12 cellular contexts compared by ENCODE assay signal in the genomic region with DNA sequence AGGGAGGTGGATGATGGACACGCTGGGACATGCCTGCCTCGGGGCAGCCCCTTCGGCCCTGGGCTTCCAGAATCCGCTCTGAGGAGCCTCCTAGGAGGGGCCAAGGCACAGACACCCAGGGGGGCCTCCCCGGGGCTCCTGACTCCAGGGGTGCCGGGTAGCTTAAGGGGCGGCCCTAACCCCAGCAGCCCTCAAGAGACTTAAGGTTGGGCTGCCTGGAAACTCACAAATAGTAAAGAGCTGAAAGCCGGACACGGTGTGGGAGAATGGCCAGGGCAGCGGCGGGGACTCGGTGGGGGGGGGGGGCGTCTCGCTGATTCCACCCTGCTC. TPM values are rescaled to one million over a fixed set of nuclear protein-coding genes. Genes with fewer than 3 reads are reported as not detected.
DNase-seq lines count a peak whose midpoint lies in the region; ATAC-seq, FAIRE-seq and TF ChIP-seq lines count a peak whose summit lies in the region.
"Had no signal": no experiment of that assay in that cellular context is flagged by ENCODE, and none has a peak within 500 bp of the region (broad histone marks: within the 10 kb centered on the region; RNA-seq: fewer than 3 reads in every experiment).

No MANE protein-coding gene starts in this region.

- H3K27ac Mint-ChIP-seq in dendritic cell treated with granulocyte-macrophage colony-stimulating factor and Interleukin-4, amounts not matched to agents 40 ng/mL and 50 ng/mL, for 4 days = peak overlapping the region; percentile 93

- H3K27me3 Mint-ChIP-seq in dendritic cell treated with granulocyte-macrophage colony-stimulating factor and Interleukin-4, amounts not matched to agents 40 ng/mL and 50 ng/mL, for 4 days = no peaks in the 10 kb centered on the region
- no peaks in the 10 kb centered on the region for H3K27me3 Mint-ChIP-seq in activated T-cell treated with anti-CD3 and anti-CD28 coated beads, Interleukin-2, amount 50 U/mL, for 4 hours (ENCODE audit: low read depth)

- no peaks in the 10 kb centered on the region for H3K9me3 Mint-ChIP-seq in dendritic cell treated with granulocyte-macrophage colony-stimulating factor and Interleukin-4, amounts not matched to agents 40 ng/mL and 50 ng/mL, for 4 days
- no peaks in the 10 kb centered on the region for H3K9me3 Mint-ChIP-seq in activated T-cell treated with anti-CD3 and anti-CD28 coated beads, Interleukin-2, amount 50 U/mL, for 4 hours

- 87% methylated on average over 7 of the region's 14 CpGs for WGBS in HepG2 (ENCODE audit: low lambda C conversion rate)
- 83% methylated on average over 2 of the region's 14 CpGs for WGBS in right lobe of liver (ENCODE audit: insufficient coverage, low coverage, low lambda C conversion rate, missing lambda C conversion rate)

- H3K27me3 ChIP-seq in HepG2 (ENCODE audit: control insufficient read depth in 1 of 2, insufficient read depth in 2 of 2, low read length in 2 of 2) = no peaks in the 10 kb centered on the region
- H3K27me3 ChIP-seq in right lobe of liver = no peaks in the 10 kb centered on the region
- no peaks in the 10 kb centered on the region for H3K27me3 ChIP-seq in neutrophil
- H3K27me3 ChIP-seq in vagina = no peaks in the 10 kb centered on the region

- ATAC-seq in HepG2 (no peak), right lobe of liver (no peak)
- no peak for ATAC-seq in activated T-cell treated with anti-CD3 and anti-CD28 coated beads, Interleukin-2, amount 50 U/mL, for 4 hours

- no peak; a peak in 1 of 4 replicates for TF ChIP-seq POLR2A in HepG2 (IDR thresholded peaks at IDR 0.05; ENCODE audit: insufficient read depth in 1 of 2, low read depth in 2 of 2, low read length in 2 of 2)
- TF ChIP-seq POLR2A in right lobe of liver (IDR thresholded peaks at IDR 0.05) = no peak
- TF ChIP-seq POLR2A in vagina (IDR thresholded peaks at IDR 0.05) = no peak

- H3K4me1 ChIP-seq in HepG2 (ENCODE audit: insufficient read depth, low read length) (peaks cover 92% of the 10 kb centered on the region), right lobe of liver (peaks cover 2 to 25% (median 16%) of the 10 kb centered on the region in 4 donors), neutrophil (ENCODE audit: control insufficient read depth in 1 of 2, insufficient read depth in 1 of 2, low read depth in 1 of 2, low read length in 1 of 2) (peaks cover 68 to 83% of the 10 kb centered on the region in 2 experiments), vagina (peaks cover 47% of the 10 kb centered on the region)

- in situ Hi-C loops in HepG2 (cut with HindIII; ENCODE audit: extremely low pct_ligation_motif_present, low pct_unique_long_range_greater_than_20kb) = no loop called here

- H3K4me3 ChIP-seq in HepG2 (replicated peaks in 1 of 3; ENCODE audit: insufficient read depth in 1 of 3, low read depth in 2 of 3, low read length in 3 of 3) (peak overlapping the region in 1 of 3 experiments; percentile 37; a peak in 1 of 6 replicates), right lobe of liver (no peak overlapping the region), neutrophil (ENCODE audit: low read depth in 1 of 2, low read length in 1 of 2) (peak overlapping the region; percentile 52 to 60), vagina (peak overlapping the region; percentile 15 to 39)

- no peak for TF ChIP-seq CTCF in HepG2 (CRISPR knock-in tag; IDR thresholded peaks at IDR 0.05)
- no peak for TF ChIP-seq CTCF in right lobe of liver (IDR thresholded peaks at IDR 0.05)
- TF ChIP-seq CTCF in neutrophil (IDR thresholded peaks at IDR 0.05) = no peak
- TF ChIP-seq CTCF in vagina (IDR thresholded peaks at IDR 0.05) = no peak

- H3K4me2 ChIP-seq in HepG2 (ENCODE audit: low read depth, low read length) = peak overlapping the region; percentile 36; the same call in 1 of the 2 replicates

- peaks cover 96% of the 10 kb centered on the region for H3K36me3 Mint-ChIP-seq in dendritic cell treated with granulocyte-macrophage colony-stimulating factor and Interleukin-4, amounts not matched to agents 40 ng/mL and 50 ng/mL, for 4 days (ENCODE audit: low read depth)
- no peaks in the 10 kb centered on the region for H3K36me3 Mint-ChIP-seq in activated T-cell treated with anti-CD3 and anti-CD28 coated beads, Interleukin-2, amount 50 U/mL, for 4 hours (ENCODE audit: insufficient read depth)

- DNase-seq in HepG2 (ENCODE audit: low spot score) (no peak), right lobe of liver (no peak), vagina (ENCODE audit: extremely low spot score in 2 of 2) (no peak), NCI-H345 (lab: John Stamatoyannopoulos, UW) (no peak)
- DNase-seq in activated CD4-positive, CD25-positive, alpha-beta regulatory T cell (lab: John Stamatoyannopoulos, UW) = no peak
- DNase-seq in activated T-cell treated with anti-CD3 and anti-CD28 coated beads, Interleukin-2, amount 50 U/mL, for 4 hours = no peak
- DNase-seq: activated CD4-positive, alpha-beta T cell treated with anti-CD3 and anti-CD28 coated beads, Interleukin-2, amount 50 U/mL, for 1 hour; DMS79; midbrain had no signal

- POLR2A ChIA-PET in HepG2 (lab: Yijun Ruan, JAX) = interaction anchor here (0.6 to 5.6 kb wide), 7 partner anchors 10 to 51 kb away, joined by 3 to 50 read pairs (median 3); no protein-coding TSS in a partner anchor

- peaks cover 80% of the 10 kb centered on the region for H3K79me2 ChIP-seq in HepG2 (ENCODE audit: insufficient read depth, low read length)

- intact Hi-C loops in HepG2 (cut with micrococcal nuclease; ENCODE audit: unreplicated experiment) = loop anchor here (2.0 kb wide), 1 partner anchor 25 kb away; no protein-coding TSS in a partner anchor
- intact Hi-C loops in right lobe of liver (cut with DNase I) = no loop called here
- intact Hi-C loops in dendritic cell treated with granulocyte-macrophage colony-stimulating factor and Interleukin-4, amounts not matched to agents 40 ng/mL and 50 ng/mL, for 4 days (cut with micrococcal nuclease) = loop anchor here (2.0 kb wide), 1 partner anchor 13 kb away; no protein-coding TSS in a partner anchor
- intact Hi-C loops in vagina (cut with DNase I) = no loop called here

- peaks cover 92% of the 10 kb centered on the region for H3K4me1 Mint-ChIP-seq in dendritic cell treated with granulocyte-macrophage colony-stimulating factor and Interleukin-4, amounts not matched to agents 40 ng/mL and 50 ng/mL, for 4 days (ENCODE audit: low read depth)
- H3K4me1 Mint-ChIP-seq in activated T-cell treated with anti-CD3 and anti-CD28 coated beads, Interleukin-2, amount 50 U/mL, for 4 hours (ENCODE audit: low read depth) = peaks cover 24% of the 10 kb centered on the region

- BruUV-seq in HepG2 (replicated peaks; lab: Mats Ljungman, UMichigan) = no TSS peak

- FAIRE-seq in HepG2 (lab: Jason Lieb, UNC) = no peak
- FAIRE-seq: colon had no signal

- H2AFZ ChIP-seq in HepG2 (ENCODE audit: low read length) = no peak overlapping the region

- H3K27ac ChIP-seq in HepG2 (ENCODE audit: extremely low read length, insufficient read depth, low read length) (peak overlapping the region; percentile 55), right lobe of liver (no peak overlapping the region), neutrophil (peak overlapping the region; percentile 82), vagina (peak overlapping the region; percentile 48)

- H4K20me1 ChIP-seq in HepG2 (ENCODE audit: insufficient read depth, low read length) = peaks cover 39% of the 10 kb centered on the region; the same call in 1 of the 2 replicates

- no peak for TF ChIP-seq EP300 in HepG2 (IDR thresholded peaks at IDR 0.05; ENCODE audit: low read depth in 2 of 2, low read length in 2 of 2)
- TF ChIP-seq EP300 in HepG2 (CRISPR knock-in tag; IDR thresholded peaks at IDR 0.05; ENCODE audit: borderline replicate concordance) = no peak

- H3K36me3 ChIP-seq in HepG2 (replicated peaks in 1 of 2; ENCODE audit: control insufficient read depth in 1 of 2, insufficient read depth in 2 of 2, low read length in 2 of 2) = peaks cover 16 to 64% of the 10 kb centered on the region in 2 experiments; a peak in 4 of 5 replicates
- H3K36me3 ChIP-seq in right lobe of liver = no peaks in the 10 kb centered on the region
- H3K36me3 ChIP-seq in neutrophil = peaks cover 78% of the 10 kb centered on the region
- no peaks in the 10 kb centered on the region for H3K36me3 ChIP-seq in vagina

- CTCF ChIA-PET in HepG2 (lab: Yijun Ruan, JAX; ENCODE audit: low intra/inter-chr PET ratio, low total read pairs) = interaction anchor here (0.6 kb wide), 1 partner anchor 10 kb away, joined by 3 read pairs; no protein-coding TSS in a partner anchor

- H3K9ac ChIP-seq in HepG2 (ENCODE audit: insufficient read depth, low read depth, low read length) = peak overlapping the region; percentile 8; the same call in 1 of the 2 replicates

- TF ChIP-seq RAD21 in HepG2 (CRISPR knock-in tag; IDR thresholded peaks at IDR 0.05) = no peak

- H3K9me3 ChIP-seq in HepG2 (ENCODE audit: low read length) (no peaks in the 10 kb centered on the region), right lobe of liver (no peaks in the 10 kb centered on the region), neutrophil (no peaks in the 10 kb centered on the region), vagina (no peaks in the 10 kb centered on the region)

- peak overlapping the region; percentile 72 for H3K4me3 Mint-ChIP-seq in dendritic cell treated with granulocyte-macrophage colony-stimulating factor and Interleukin-4, amounts not matched to agents 40 ng/mL and 50 ng/mL, for 4 days
- no peak overlapping the region for H3K4me3 Mint-ChIP-seq in activated T-cell treated with anti-CD3 and anti-CD28 coated beads, Interleukin-2, amount 50 U/mL, for 4 hours

RNA-seq across cellular contexts. Expression of a gene that starts 7.7 kb away (rescaled TPM):
- total RNA-seq in HepG2 (2016; rRNA removed; fragmentation: Illumina TruSeq; extraction: Trizol) (53.8 and 71.3 TPM in 2 replicates), right lobe of liver (1 to 10 TPM in 5 of 6 experiments, under 1 TPM in 1; 0.74 to 5.3 (median 1.9) TPM), vagina (10.3 TPM)
- 26.5 and 31.5 TPM in 2 replicates for total RNA-seq in HepG2 (2016; cell fraction: cytosol; rRNA removed; fragmentation: Illumina TruSeq; extraction: Trizol; ENCODE audit: low read depth)
- 41.5 and 68.9 TPM in 2 replicates for total RNA-seq in HepG2 (2016; cell fraction: insoluble cytoplasmic fraction; rRNA removed; fragmentation: Illumina TruSeq; extraction: Trizol)
- 56.8 and 62.2 TPM in 2 replicates for total RNA-seq in HepG2 (2016; cell fraction: membrane; rRNA removed; fragmentation: Illumina TruSeq; extraction: Trizol)
- total RNA-seq in HepG2 (2016; cell fraction: nucleus; rRNA removed; fragmentation: Illumina TruSeq; extraction: Trizol) = 35.6 and 47.1 TPM in 2 replicates
- 77.9 and 102 TPM in 2 replicates for polyA plus RNA-seq in HepG2 (2011; rRNA removed)
- 44.7 and 68.0 TPM in 2 replicates for polyA plus RNA-seq in HepG2 (2011; cell fraction: cytosol; rRNA removed)
- 150 and 160 TPM in 2 replicates for polyA plus RNA-seq in HepG2 (2011; cell fraction: nucleus; rRNA removed)
- 78.6 and 99.3 TPM in 2 replicates for polyA plus RNA-seq in HepG2 (2012)
- polyA plus RNA-seq in HepG2 (2016; cell fraction: cytosol; fragmentation: Illumina TruSeq; extraction: Trizol; ENCODE audit: low read depth) = 31.0 and 31.3 TPM in 2 replicates
- polyA plus RNA-seq in HepG2 (2016; cell fraction: insoluble cytoplasmic fraction; fragmentation: Illumina TruSeq; extraction: Trizol; ENCODE audit: low read depth) = 58.1 and 70.4 TPM in 2 replicates
- polyA plus RNA-seq in HepG2 (2016; cell fraction: membrane; fragmentation: Illumina TruSeq; extraction: Trizol; ENCODE audit: low read depth) = 47.1 and 58.2 TPM in 2 replicates
- 76.0 and 89.6 TPM in 2 replicates for polyA plus RNA-seq in HepG2 (2016; cell fraction: nucleus; fragmentation: Illumina TruSeq; extraction: Trizol; ENCODE audit: insufficient read depth, low read depth)
- polyA minus RNA-seq in HepG2 (2011; rRNA and poly(A)+ RNA removed; ENCODE audit: low replicate concordance) = 15.5 and 299 TPM in 2 replicates
- 163 and 199 TPM in 2 replicates for polyA minus RNA-seq in HepG2 (2011; cell fraction: cytosol; rRNA and poly(A)+ RNA removed)
- 48.5 and 77.1 TPM in 2 replicates for polyA minus RNA-seq in HepG2 (2011; cell fraction: nucleus; rRNA and poly(A)+ RNA removed)
- 10 to 100 TPM in 1 of 3 donors, 1 to 10 TPM in 2; 7.3 to 13.2 (median 10.0) TPM for total RNA-seq in activated T-cell treated with anti-CD3 and anti-CD28 coated beads, Interleukin-2, amount 50 U/mL, for 4 hours

RNA-seq across cellular contexts. Expression of a gene that starts 16.4 kb away (rescaled TPM):
- total RNA-seq in HepG2 (2016; rRNA removed; fragmentation: Illumina TruSeq; extraction: Trizol) = 3.9 and 10.2 TPM in 2 replicates
- total RNA-seq in HepG2 (2016; cell fraction: cytosol; rRNA removed; fragmentation: Illumina TruSeq; extraction: Trizol; ENCODE audit: low read depth) = 4.7 and 5.1 TPM in 2 replicates
- 3.2 and 9.6 TPM in 2 replicates for total RNA-seq in HepG2 (2016; cell fraction: insoluble cytoplasmic fraction; rRNA removed; fragmentation: Illumina TruSeq; extraction: Trizol)
- 7.1 and 8.6 TPM in 2 replicates for total RNA-seq in HepG2 (2016; cell fraction: membrane; rRNA removed; fragmentation: Illumina TruSeq; extraction: Trizol)
- 8.2 and 8.4 TPM in 2 replicates for total RNA-seq in HepG2 (2016; cell fraction: nucleus; rRNA removed; fragmentation: Illumina TruSeq; extraction: Trizol)
- 1.1 and 1.5 TPM in 2 replicates for polyA plus RNA-seq in HepG2 (2011; rRNA removed)
- polyA plus RNA-seq in HepG2 (2011; cell fraction: cytosol; rRNA removed) = 1.6 and 3.0 TPM in 2 replicates
- polyA plus RNA-seq in HepG2 (2011; cell fraction: nucleus; rRNA removed) = 10.4 and 11.9 TPM in 2 replicates
- 2.8 and 4.0 TPM in 2 replicates for polyA plus RNA-seq in HepG2 (2012)
- polyA plus RNA-seq in HepG2 (2016; cell fraction: cytosol; fragmentation: Illumina TruSeq; extraction: Trizol; ENCODE audit: low read depth) = 3.6 and 4.4 TPM in 2 replicates
- polyA plus RNA-seq in HepG2 (2016; cell fraction: insoluble cytoplasmic fraction; fragmentation: Illumina TruSeq; extraction: Trizol; ENCODE audit: low read depth) = 4.2 and 5.9 TPM in 2 replicates
- 4.5 and 6.0 TPM in 2 replicates for polyA plus RNA-seq in HepG2 (2016; cell fraction: membrane; fragmentation: Illumina TruSeq; extraction: Trizol; ENCODE audit: low read depth)
- 15.3 and 19.1 TPM in 2 replicates for polyA plus RNA-seq in HepG2 (2016; cell fraction: nucleus; fragmentation: Illumina TruSeq; extraction: Trizol; ENCODE audit: insufficient read depth, low read depth)
- 5.9 TPM in 1 of 2 replicates, not detected in the other for polyA minus RNA-seq in HepG2 (2011; rRNA and poly(A)+ RNA removed; ENCODE audit: low replicate concordance)
- polyA minus RNA-seq in HepG2 (2011; cell fraction: cytosol; rRNA and poly(A)+ RNA removed) = 2.4 and 3.7 TPM in 2 replicates
- polyA minus RNA-seq in HepG2 (2011; cell fraction: nucleus; rRNA and poly(A)+ RNA removed) = 0.50 and 0.77 TPM in 2 replicates
- total RNA-seq in right lobe of liver = under 1 TPM in 1 of 6 experiments, not detected in 5; 0.47 TPM
- not detected for total RNA-seq in vagina
- 1 to 10 TPM; 2.9 to 5.1 (median 3.3) TPM for total RNA-seq in activated T-cell treated with anti-CD3 and anti-CD28 coated beads, Interleukin-2, amount 50 U/mL, for 4 hours

RNA-seq across cellular contexts. Expression of a gene that starts 20.5 kb away (rescaled TPM):
- total RNA-seq in HepG2 (2016; rRNA removed; fragmentation: Illumina TruSeq; extraction: Trizol) = 21.8 and 26.2 TPM in 2 replicates
- total RNA-seq in HepG2 (2016; cell fraction: cytosol; rRNA removed; fragmentation: Illumina TruSeq; extraction: Trizol; ENCODE audit: low read depth) = 17.5 and 31.0 TPM in 2 replicates
- total RNA-seq in HepG2 (2016; cell fraction: insoluble cytoplasmic fraction; rRNA removed; fragmentation: Illumina TruSeq; extraction: Trizol) = 22.0 and 24.7 TPM in 2 replicates
- 29.7 and 34.2 TPM in 2 replicates for total RNA-seq in HepG2 (2016; cell fraction: membrane; rRNA removed; fragmentation: Illumina TruSeq; extraction: Trizol)
- 16.4 and 18.7 TPM in 2 replicates for total RNA-seq in HepG2 (2016; cell fraction: nucleus; rRNA removed; fragmentation: Illumina TruSeq; extraction: Trizol)
- 26.9 and 40.4 TPM in 2 replicates for polyA plus RNA-seq in HepG2 (2011; rRNA removed)
- polyA plus RNA-seq in HepG2 (2011; cell fraction: cytosol; rRNA removed) = 30.7 and 39.0 TPM in 2 replicates
- 57.8 and 68.0 TPM in 2 replicates for polyA plus RNA-seq in HepG2 (2011; cell fraction: nucleus; rRNA removed)
- 22.6 and 31.3 TPM in 2 replicates for polyA plus RNA-seq in HepG2 (2012)
- polyA plus RNA-seq in HepG2 (2016; cell fraction: cytosol; fragmentation: Illumina TruSeq; extraction: Trizol; ENCODE audit: low read depth) = 24.5 and 25.3 TPM in 2 replicates
- polyA plus RNA-seq in HepG2 (2016; cell fraction: insoluble cytoplasmic fraction; fragmentation: Illumina TruSeq; extraction: Trizol; ENCODE audit: low read depth) = 39.3 and 43.4 TPM in 2 replicates
- polyA plus RNA-seq in HepG2 (2016; cell fraction: membrane; fragmentation: Illumina TruSeq; extraction: Trizol; ENCODE audit: low read depth) = 44.4 and 45.0 TPM in 2 replicates
- polyA plus RNA-seq in HepG2 (2016; cell fraction: nucleus; fragmentation: Illumina TruSeq; extraction: Trizol; ENCODE audit: insufficient read depth, low read depth) = 58.7 and 76.5 TPM in 2 replicates
- 15.6 and 40.4 TPM in 2 replicates for polyA minus RNA-seq in HepG2 (2011; rRNA and poly(A)+ RNA removed; ENCODE audit: low replicate concordance)
- 11.7 and 15.6 TPM in 2 replicates for polyA minus RNA-seq in HepG2 (2011; cell fraction: cytosol; rRNA and poly(A)+ RNA removed)
- polyA minus RNA-seq in HepG2 (2011; cell fraction: nucleus; rRNA and poly(A)+ RNA removed) = 8.1 and 9.8 TPM in 2 replicates
- total RNA-seq in right lobe of liver = 10 to 100 TPM; 14.5 to 28.2 (median 20.5) TPM
- 41.3 TPM for total RNA-seq in vagina
- total RNA-seq in activated T-cell treated with anti-CD3 and anti-CD28 coated beads, Interleukin-2, amount 50 U/mL, for 4 hours = 10 to 100 TPM; 92.3 to 97.7 (median 96.3) TPM

RNA-seq across cellular contexts. Expression of a gene that starts 40.2 kb away (rescaled TPM):
- total RNA-seq in HepG2 (2016; rRNA removed; fragmentation: Illumina TruSeq; extraction: Trizol) (under 0.01 TPM in 1 of 2 replicates, not detected in the other), right lobe of liver (not detected), vagina (not detected)
- under 0.01 TPM in 2 replicates for total RNA-seq in HepG2 (2016; cell fraction: cytosol; rRNA removed; fragmentation: Illumina TruSeq; extraction: Trizol; ENCODE audit: low read depth)
- total RNA-seq in HepG2 (2016; cell fraction: insoluble cytoplasmic fraction; rRNA removed; fragmentation: Illumina TruSeq; extraction: Trizol) = under 0.01 TPM in 1 of 2 replicates, not detected in the other
- under 0.01 TPM in 1 of 2 replicates, not detected in the other for total RNA-seq in HepG2 (2016; cell fraction: membrane; rRNA removed; fragmentation: Illumina TruSeq; extraction: Trizol)
- total RNA-seq in HepG2 (2016; cell fraction: nucleus; rRNA removed; fragmentation: Illumina TruSeq; extraction: Trizol) = not detected in 2 replicates
- not detected in 2 replicates for polyA plus RNA-seq in HepG2 (2011; rRNA removed)
- polyA plus RNA-seq in HepG2 (2011; cell fraction: cytosol; rRNA removed) = not detected in 2 replicates
- not detected in 2 replicates for polyA plus RNA-seq in HepG2 (2011; cell fraction: nucleus; rRNA removed)
- polyA plus RNA-seq in HepG2 (2012) = not detected in 2 replicates
- polyA plus RNA-seq in HepG2 (2016; cell fraction: cytosol; fragmentation: Illumina TruSeq; extraction: Trizol; ENCODE audit: low read depth) = not detected in 2 replicates
- polyA plus RNA-seq in HepG2 (2016; cell fraction: insoluble cytoplasmic fraction; fragmentation: Illumina TruSeq; extraction: Trizol; ENCODE audit: low read depth) = not detected in 2 replicates
- not detected in 2 replicates for polyA plus RNA-seq in HepG2 (2016; cell fraction: membrane; fragmentation: Illumina TruSeq; extraction: Trizol; ENCODE audit: low read depth)
- polyA plus RNA-seq in HepG2 (2016; cell fraction: nucleus; fragmentation: Illumina TruSeq; extraction: Trizol; ENCODE audit: insufficient read depth, low read depth) = not detected in 2 replicates
- under 0.01 TPM in 1 of 2 replicates, not detected in the other for polyA minus RNA-seq in HepG2 (2011; rRNA and poly(A)+ RNA removed; ENCODE audit: low replicate concordance)
- under 0.01 TPM in 1 of 2 replicates, not detected in the other for polyA minus RNA-seq in HepG2 (2011; cell fraction: cytosol; rRNA and poly(A)+ RNA removed)
- polyA minus RNA-seq in HepG2 (2011; cell fraction: nucleus; rRNA and poly(A)+ RNA removed) = not detected in 2 replicates
- total RNA-seq in activated T-cell treated with anti-CD3 and anti-CD28 coated beads, Interleukin-2, amount 50 U/mL, for 4 hours = not detected

RNA-seq across cellular contexts. Expression of a gene that starts 40.5 kb away (rescaled TPM):
- total RNA-seq in HepG2 (2016; rRNA removed; fragmentation: Illumina TruSeq; extraction: Trizol) (14.8 and 18.4 TPM in 2 replicates), right lobe of liver (10 to 100 TPM; 32.0 to 35.7 (median 33.3) TPM), vagina (46.9 TPM)
- 6.4 and 6.7 TPM in 2 replicates for total RNA-seq in HepG2 (2016; cell fraction: cytosol; rRNA removed; fragmentation: Illumina TruSeq; extraction: Trizol; ENCODE audit: low read depth)
- 14.0 and 16.4 TPM in 2 replicates for total RNA-seq in HepG2 (2016; cell fraction: insoluble cytoplasmic fraction; rRNA removed; fragmentation: Illumina TruSeq; extraction: Trizol)
- total RNA-seq in HepG2 (2016; cell fraction: membrane; rRNA removed; fragmentation: Illumina TruSeq; extraction: Trizol) = 12.3 and 14.3 TPM in 2 replicates
- total RNA-seq in HepG2 (2016; cell fraction: nucleus; rRNA removed; fragmentation: Illumina TruSeq; extraction: Trizol) = 11.3 and 13.2 TPM in 2 replicates
- polyA plus RNA-seq in HepG2 (2011; rRNA removed) = 13.3 and 16.9 TPM in 2 replicates
- polyA plus RNA-seq in HepG2 (2011; cell fraction: cytosol; rRNA removed) = 17.9 and 30.0 TPM in 2 replicates
- polyA plus RNA-seq in HepG2 (2011; cell fraction: nucleus; rRNA removed) = 45.6 and 56.5 TPM in 2 replicates
- 19.2 and 24.7 TPM in 2 replicates for polyA plus RNA-seq in HepG2 (2012)
- 7.2 and 8.1 TPM in 2 replicates for polyA plus RNA-seq in HepG2 (2016; cell fraction: cytosol; fragmentation: Illumina TruSeq; extraction: Trizol; ENCODE audit: low read depth)
- 21.8 and 29.1 TPM in 2 replicates for polyA plus RNA-seq in HepG2 (2016; cell fraction: insoluble cytoplasmic fraction; fragmentation: Illumina TruSeq; extraction: Trizol; ENCODE audit: low read depth)
- 15.5 and 16.0 TPM in 2 replicates for polyA plus RNA-seq in HepG2 (2016; cell fraction: membrane; fragmentation: Illumina TruSeq; extraction: Trizol; ENCODE audit: low read depth)
- 24.9 and 32.1 TPM in 2 replicates for polyA plus RNA-seq in HepG2 (2016; cell fraction: nucleus; fragmentation: Illumina TruSeq; extraction: Trizol; ENCODE audit: insufficient read depth, low read depth)
- polyA minus RNA-seq in HepG2 (2011; rRNA and poly(A)+ RNA removed; ENCODE audit: low replicate concordance) = 17.7 and 77.2 TPM in 2 replicates
- polyA minus RNA-seq in HepG2 (2011; cell fraction: cytosol; rRNA and poly(A)+ RNA removed) = 45.1 and 51.0 TPM in 2 replicates
- polyA minus RNA-seq in HepG2 (2011; cell fraction: nucleus; rRNA and poly(A)+ RNA removed) = 14.5 and 15.0 TPM in 2 replicates
- total RNA-seq in activated T-cell treated with anti-CD3 and anti-CD28 coated beads, Interleukin-2, amount 50 U/mL, for 4 hours = 10 to 100 TPM; 70.4 to 73.9 (median 73.6) TPM

Comparison
In these comparisons a context has a peak if more than half of its experiments do, and no peak if none do; other contexts are left out.
1. H3K27ac ChIP-seq: peak in HepG2 (single experiment), neutrophil (single experiment) and vagina (single experiment); none in right lobe of liver (0 of 3).
2. intact Hi-C loops: an anchor here in HepG2 (2.0 kb wide) and dendritic cell treated with granulocyte-macrophage colony-stimulating factor and Interleukin-4, amounts not matched to agents 40 ng/mL and 50 ng/mL, for 4 days (2.0 kb wide); none called in right lobe of liver and vagina.
3. H3K4me3 ChIP-seq: peak in neutrophil (2 of 2) and vagina (2 of 2); none in right lobe of liver (0 of 3).